ENCODE assay signal across 8 cellular contexts in the genomic region with DNA sequence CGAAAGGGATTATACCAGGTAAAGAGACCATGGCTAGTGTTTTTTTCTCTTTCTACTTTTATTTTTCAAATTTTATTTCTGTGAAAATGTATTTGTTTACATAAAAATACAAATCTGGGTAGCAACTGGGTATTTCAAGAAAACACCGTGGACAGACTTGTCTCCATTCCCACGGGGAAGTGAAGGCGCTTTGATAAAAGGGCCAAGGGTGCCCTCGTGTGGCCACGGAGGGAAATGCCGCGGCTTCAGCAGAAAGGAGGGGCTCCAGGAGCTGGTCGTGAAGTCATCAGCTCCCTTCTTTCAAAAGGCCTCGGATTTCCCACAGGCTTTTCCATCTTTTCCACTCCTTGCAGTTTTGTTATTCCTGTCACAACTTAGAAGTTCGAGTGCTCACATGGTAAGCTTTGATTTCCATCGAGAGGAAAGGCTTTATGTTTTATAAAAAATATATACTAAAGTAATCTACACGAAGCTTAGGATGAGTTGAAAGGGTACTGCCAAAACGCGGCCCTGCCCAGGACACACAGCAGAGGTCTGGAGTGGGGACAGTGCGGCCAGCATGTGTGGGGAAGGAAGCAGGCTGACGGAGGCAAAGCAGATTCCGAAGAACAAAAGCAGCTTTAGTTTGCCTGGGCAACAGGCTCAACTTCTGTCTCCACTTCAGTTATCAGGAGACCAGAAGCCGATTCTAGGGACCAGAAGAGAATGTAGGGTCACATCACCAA. TPM values are rescaled to one million over a fixed set of nuclear protein-coding genes. Genes with fewer than 3 reads are reported as not detected.
DNase-seq lines count a peak whose midpoint lies in the region; ATAC-seq and TF ChIP-seq lines count a peak whose summit lies in the region.

No MANE protein-coding gene starts in this region.

- intact Hi-C loops in left ventricle myocardium inferior (cut with micrococcal nuclease) = loop anchor here (2.0 kb wide), 1 partner anchor 33 kb away; no protein-coding TSS in a partner anchor

- H3K4me3 ChIP-seq in left ventricle myocardium inferior = no peak overlapping the region

- peaks cover 48% of the 10 kb centered on the region for H3K4me1 ChIP-seq in left ventricle myocardium inferior

- H3K36me3 ChIP-seq in left ventricle myocardium inferior = peaks cover 30% of the 10 kb centered on the region

- peak overlapping the region; percentile 34 for H3K27ac ChIP-seq in left ventricle myocardium inferior (replicated peaks)

- H3K27ac Mint-ChIP-seq in T-helper 2 cell treated with Interferon-gamma antibody and Interleukin-4, amounts not matched to agents 5 μg/mL and 100 μg/mL, for 36 hours = no peak overlapping the region

- no peaks in the 10 kb centered on the region for H3K9me3 ChIP-seq in left ventricle myocardium inferior (replicated peaks)

- ATAC-seq in GM19455 (IDR thresholded peaks at IDR 0.05; ENCODE audit: unreplicated experiment) (no peak), HG02759 (IDR thresholded peaks at IDR 0.05; ENCODE audit: unreplicated experiment) (no peak)

- no peaks in the 10 kb centered on the region for H3K9me3 Mint-ChIP-seq in T-helper 2 cell treated with Interferon-gamma antibody and Interleukin-4, amounts not matched to agents 5 μg/mL and 100 μg/mL, for 36 hours

- H3K4me1 Mint-ChIP-seq in T-helper 2 cell treated with Interferon-gamma antibody and Interleukin-4, amounts not matched to agents 5 μg/mL and 100 μg/mL, for 36 hours (ENCODE audit: low read depth) = no peaks in the 10 kb centered on the region

- CTCF ChIA-PET in GM10248 (lab: Yijun Ruan, JAX) = interaction anchor here (0.6 to 14.7 kb wide), 35 partner anchors 9 to 1311 kb away, joined by 3 to 404 read pairs (median 4); partner anchors contain the start of genes METTL16 and MNT

- H3K27me3 ChIP-seq in left ventricle myocardium inferior (ENCODE audit: low read depth) = no peaks in the 10 kb centered on the region

- no peaks in the 10 kb centered on the region for H3K27me3 Mint-ChIP-seq in T-helper 2 cell treated with Interferon-gamma antibody and Interleukin-4, amounts not matched to agents 5 μg/mL and 100 μg/mL, for 36 hours (ENCODE audit: low read depth)

- H3K4me3 Mint-ChIP-seq in T-helper 2 cell treated with Interferon-gamma antibody and Interleukin-4, amounts not matched to agents 5 μg/mL and 100 μg/mL, for 36 hours = no peak overlapping the region

- POLR2A ChIA-PET in GM10248 (lab: Yijun Ruan, JAX) = interaction anchor here (0.6 kb wide), 1 partner anchor 192 kb away, joined by 3 read pairs; no protein-coding TSS in a partner anchor

- peak; percentile 88 for DNase-seq in GM10248 (ENCODE audit: extremely low spot score)
- DNase-seq in NCI-H1092 treated with DMSO at 0.1 percent for 48 hours (lab: John Stamatoyannopoulos, UW) = peak; percentile 60
- DNase-seq in T-helper 2 cell treated with Interferon-gamma antibody and Interleukin-4, amounts not matched to agents 5 μg/mL and 100 μg/mL, for 36 hours (ENCODE audit: low spot score) = peak; percentile 74
- peak in 54 of 56 donors; percentile 46 to 96 (median 78) for DNase-seq in amygdala (lab: John Stamatoyannopoulos, UW)
- peak; percentile 88 for DNase-seq in left ventricle myocardium inferior
- DNase-seq in retina = peak; percentile 92

- H3K36me3 Mint-ChIP-seq in T-helper 2 cell treated with Interferon-gamma antibody and Interleukin-4, amounts not matched to agents 5 μg/mL and 100 μg/mL, for 36 hours (ENCODE audit: low read depth) = peaks cover 9% of the 10 kb centered on the region

- TF ChIP-seq CTCF in GM10248 (IDR thresholded peaks at IDR 0.05; ENCODE audit: control extremely low read depth, extremely low read depth, low read depth, missing control alignments) (peak; percentile 96), left ventricle myocardium inferior (IDR thresholded peaks at IDR 0.05; ENCODE audit: borderline replicate concordance) (peak; percentile 97)

RNA-seq across cellular contexts. Expression of gene MNT, which starts 15.3 kb away (rescaled TPM):
- total RNA-seq in left ventricle myocardium inferior = 9.9 TPM
